ENCODE assay signal across 8 cellular contexts in the genomic region with DNA sequence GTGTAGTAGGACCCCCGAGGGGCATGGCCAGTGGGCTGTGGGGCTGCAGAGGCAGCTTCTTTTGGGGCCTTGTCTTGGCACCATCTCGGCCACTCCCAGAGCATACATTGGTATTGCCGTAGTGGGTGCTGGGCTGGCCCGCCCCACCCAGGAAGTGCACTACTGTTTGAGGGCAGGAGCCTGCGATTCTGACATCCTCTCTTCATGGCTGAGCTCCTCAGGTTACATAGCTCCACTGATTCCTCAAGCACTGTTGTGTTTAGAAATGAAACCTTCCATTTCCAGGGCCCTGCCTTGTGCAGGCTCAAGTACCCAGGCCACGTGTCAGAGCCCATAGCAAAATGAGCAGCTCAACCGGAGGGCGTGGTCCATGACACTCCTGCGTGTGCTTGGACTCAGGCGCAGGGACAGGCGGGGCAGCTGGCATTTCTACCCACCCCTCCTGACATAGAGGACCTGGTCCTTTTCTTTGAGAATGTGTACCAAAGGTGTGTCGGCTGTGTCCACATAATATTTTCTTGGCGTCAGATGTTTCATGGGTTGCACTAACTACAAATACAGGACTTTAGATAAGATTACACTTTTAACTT.
DNase-seq lines count a peak whose midpoint lies in the region; ATAC-seq and TF ChIP-seq lines count a peak whose summit lies in the region.

No MANE protein-coding gene starts in this region.

- H3K9me3 Mint-ChIP-seq in osteocyte (ENCODE audit: unreplicated experiment), result peaks cover 4% of the 10 kb centered on the region

- peaks cover 9% of the 10 kb centered on the region for H3K36me3 Mint-ChIP-seq in osteocyte (ENCODE audit: unreplicated experiment)

- no peak for TF ChIP-seq CTCF in osteocyte (IDR thresholded peaks at IDR 0.05)

- ATAC-seq in GM18511 (IDR thresholded peaks at IDR 0.05; ENCODE audit: unreplicated experiment) (peak; percentile 66), HG02610 (IDR thresholded peaks at IDR 0.05; ENCODE audit: unreplicated experiment) (peak; percentile 42)

- H3K27ac Mint-ChIP-seq in osteocyte (ENCODE audit: unreplicated experiment), result peak overlapping the region; percentile 92

- H3K4me3 Mint-ChIP-seq in osteocyte (ENCODE audit: unreplicated experiment), result no peak overlapping the region

- peak; percentile 93 for DNase-seq in NCI-H2196 (lab: John Stamatoyannopoulos, UW; ENCODE audit: unreplicated experiment)
- peak; percentile 85 for DNase-seq in activated effector memory CD4-positive, alpha-beta T cell treated with anti-CD3 and anti-CD28 coated beads, Interleukin-2, amount 50 U/mL, for 16 hours
- DNase-seq in osteocyte (ENCODE audit: extremely low spot score, unreplicated experiment), result peak; percentile 77
- no peak for DNase-seq in COR-L47 (lab: John Stamatoyannopoulos, UW)
- no peak for DNase-seq in AML-193 (lab: John Stamatoyannopoulos, UW)
- DNase-seq in DMS 273 (lab: John Stamatoyannopoulos, UW; ENCODE audit: unreplicated experiment), result no peak

- peaks cover 73% of the 10 kb centered on the region for H3K4me1 Mint-ChIP-seq in osteocyte (ENCODE audit: unreplicated experiment)

- no peaks in the 10 kb centered on the region for H3K27me3 Mint-ChIP-seq in osteocyte (ENCODE audit: unreplicated experiment)

Comparison
In these comparisons a context has a peak if more than half of its experiments do, and no peak if none do; other contexts are left out.
1. DNase-seq: peak in NCI-H2196 (single experiment), activated effector memory CD4-positive, alpha-beta T cell treated with anti-CD3 and anti-CD28 coated beads, Interleukin-2, amount 50 U/mL, for 16 hours (single experiment) and osteocyte (single experiment); none in COR-L47 (single experiment), AML-193 (0 of 2) and DMS 273 (single experiment).